ENCODE assay signal across 10 cellular contexts in the genomic region with DNA sequence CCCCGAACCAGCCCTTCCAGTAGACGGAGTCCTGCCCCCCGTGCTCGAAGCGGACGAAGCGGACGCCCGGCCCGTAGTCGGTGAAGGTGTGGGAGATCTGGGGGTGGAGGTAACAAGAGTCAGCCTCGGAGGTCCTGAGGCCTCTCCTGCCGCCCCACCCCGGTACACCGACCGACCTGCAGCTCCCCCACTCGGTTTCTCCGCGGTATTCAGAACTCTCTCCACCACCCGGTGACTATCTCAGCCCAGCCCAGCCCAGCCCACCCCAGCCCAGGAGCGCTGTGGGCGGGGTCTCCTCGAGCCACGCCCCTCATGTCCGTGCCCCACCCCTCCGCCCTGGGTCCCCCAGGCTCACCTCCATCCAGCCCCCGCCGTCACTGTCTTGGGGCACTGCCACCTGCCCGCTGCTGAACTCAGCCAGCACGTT. TPM values are rescaled to one million over a fixed set of nuclear protein-coding genes. Genes with fewer than 3 reads are reported as not detected.
DNase-seq lines count a peak whose midpoint lies in the region; ATAC-seq, FAIRE-seq and TF ChIP-seq lines count a peak whose summit lies in the region.
"Had no signal": no experiment of that assay in that cellular context is flagged by ENCODE, and none has a peak within 500 bp of the region (broad histone marks: within the 10 kb centered on the region; RNA-seq: fewer than 3 reads in every experiment).

No MANE protein-coding gene starts in this region.

- BruUV-seq in HepG2 (replicated peaks; lab: Mats Ljungman, UMichigan) = no TSS peak

- peaks cover 19% of the 10 kb centered on the region for H3K27me3 ChIP-seq in astrocyte (ENCODE audit: insufficient read depth, low read length)
- no peaks in the 10 kb centered on the region for H3K27me3 ChIP-seq in HepG2 (ENCODE audit: control insufficient read depth in 1 of 2, insufficient read depth in 2 of 2, low read length in 2 of 2)
- H3K27me3 ChIP-seq in tibial nerve = peaks cover 0 to 11% of the 10 kb centered on the region in 2 donors
- no peaks in the 10 kb centered on the region for H3K27me3 ChIP-seq in ovary

- CTCF ChIA-PET in HepG2 (lab: Yijun Ruan, JAX; ENCODE audit: low intra/inter-chr PET ratio, low total read pairs) = no interaction called here

- no peaks in the 10 kb centered on the region for H3K79me2 ChIP-seq in astrocyte (ENCODE audit: insufficient read depth, low read length)
- H3K79me2 ChIP-seq in HepG2 (ENCODE audit: insufficient read depth, low read length) = peaks cover 20% of the 10 kb centered on the region

- TF ChIP-seq EP300 in HepG2 (IDR thresholded peaks at IDR 0.05; ENCODE audit: low read depth in 2 of 2, low read length in 2 of 2) = no peak
- TF ChIP-seq EP300 in HepG2 (CRISPR knock-in tag; IDR thresholded peaks at IDR 0.05; ENCODE audit: borderline replicate concordance) = no peak
- no peak for TF ChIP-seq EP300 in tibial nerve (IDR thresholded peaks at IDR 0.05)
- TF ChIP-seq EP300 in ovary (IDR thresholded peaks at IDR 0.05) = no peak

- in situ Hi-C loops in HepG2 (cut with HindIII; ENCODE audit: extremely low pct_ligation_motif_present, low pct_unique_long_range_greater_than_20kb) = loop anchor here (10.0 to 25.0 kb wide), 2 partner anchors 404 to 611 kb away; a partner anchor contains a TSS

- ATAC-seq in HepG2 = no peak
- ATAC-seq in HG03457 (IDR thresholded peaks at IDR 0.05; ENCODE audit: unreplicated experiment) = no peak
- ATAC-seq in GM18858 (IDR thresholded peaks at IDR 0.05; ENCODE audit: unreplicated experiment) = no peak

- no peaks in the 10 kb centered on the region for H3K36me3 Mint-ChIP-seq in astrocyte (ENCODE audit: low read depth, unreplicated experiment)

- H3K9me3 Mint-ChIP-seq in astrocyte (ENCODE audit: unreplicated experiment) = no peaks in the 10 kb centered on the region

- no peak for TF ChIP-seq RAD21 in HepG2 (CRISPR knock-in tag; IDR thresholded peaks at IDR 0.05)

- H3K9me3 ChIP-seq in astrocyte (ENCODE audit: insufficient read depth, low read depth, low read length) (no peaks in the 10 kb centered on the region), HepG2 (ENCODE audit: low read length) (no peaks in the 10 kb centered on the region), tibial nerve (no peaks in the 10 kb centered on the region), ovary (no peaks in the 10 kb centered on the region)

- H4K20me1 ChIP-seq in astrocyte (ENCODE audit: insufficient read depth, low read length) (peaks cover 5% of the 10 kb centered on the region), HepG2 (ENCODE audit: insufficient read depth, low read length) (peaks cover 11% of the 10 kb centered on the region)

- TF ChIP-seq CTCF in astrocyte (IDR thresholded peaks at IDR 0.05; ENCODE audit: insufficient read depth, low read depth, low read length) = no peak
- TF ChIP-seq CTCF in HepG2 (CRISPR knock-in tag; IDR thresholded peaks at IDR 0.05) = no peak
- peak in 1 of 5 experiments; percentile 5 for TF ChIP-seq CTCF in tibial nerve (IDR thresholded peaks at IDR 0.05)
- TF ChIP-seq CTCF in ovary (IDR thresholded peaks at IDR 0.05) = no peak

- 88% methylated on average over 22 of the region's 30 CpGs for WGBS in HepG2 (ENCODE audit: low lambda C conversion rate)
- 11 to 17% methylated on average over 12 to 30 of the region's 30 CpGs for WGBS in tibial nerve, 2 donors
- 5 to 8% (median 5%) methylated on average over 24 to 30 of the region's 30 CpGs for WGBS in ovary, 3 donors

- H3K36me3 ChIP-seq in astrocyte (ENCODE audit: insufficient read depth, low read length) (no peaks in the 10 kb centered on the region), HepG2 (replicated peaks in 1 of 2; ENCODE audit: control insufficient read depth in 1 of 2, insufficient read depth in 2 of 2, low read length in 2 of 2) (peaks cover 0 to 2% of the 10 kb centered on the region in 2 experiments; a peak in 1 of 5 replicates), tibial nerve (no peaks in the 10 kb centered on the region), ovary (no peaks in the 10 kb centered on the region)

- intact Hi-C loops in HepG2 (cut with micrococcal nuclease; ENCODE audit: unreplicated experiment) = no loop called here
- intact Hi-C loops in ovary (cut with DNase I) = loop anchor here in 2 of 4 donors (5.0 kb wide), 2 partner anchors 406 to 606 kb away; no protein-coding TSS in a partner anchor

- POLR2A ChIA-PET in HepG2 (lab: Yijun Ruan, JAX) = no interaction called here

- H3K4me1 ChIP-seq in astrocyte (ENCODE audit: insufficient read depth, low read length) (peaks cover 5% of the 10 kb centered on the region), HepG2 (ENCODE audit: insufficient read depth, low read length) (peaks cover 63% of the 10 kb centered on the region), tibial nerve (peaks cover 0 to 67% (median 31%) of the 10 kb centered on the region in 4 donors), ovary (ENCODE audit: insufficient read depth) (no peaks in the 10 kb centered on the region)

- H3K4me3 Mint-ChIP-seq in astrocyte (ENCODE audit: unreplicated experiment) = no peak overlapping the region

- TF ChIP-seq POLR2A in HepG2 (IDR thresholded peaks at IDR 0.05; ENCODE audit: insufficient read depth in 1 of 2, low read depth in 2 of 2, low read length in 2 of 2) (no peak), tibial nerve (IDR thresholded peaks at IDR 0.05) (no peak), ovary (IDR thresholded peaks at IDR 0.05) (no peak)

- H3K27ac ChIP-seq in astrocyte (ENCODE audit: low read depth, low read length) (no peak overlapping the region), HepG2 (ENCODE audit: extremely low read length, insufficient read depth, low read length) (peak overlapping the region; percentile 59), tibial nerve (peak overlapping the region; percentile 54 to 93 (median 76)), ovary (no peak overlapping the region)

- H3K27me3 Mint-ChIP-seq in astrocyte (ENCODE audit: low read depth, unreplicated experiment) = peaks cover 13% of the 10 kb centered on the region

- peaks cover 3% of the 10 kb centered on the region for H3K4me1 Mint-ChIP-seq in astrocyte (ENCODE audit: low read depth, unreplicated experiment)

- FAIRE-seq in astrocyte (lab: Jason Lieb, UNC) = no peak
- FAIRE-seq in HepG2 (lab: Jason Lieb, UNC) = no peak

- H3K4me3 ChIP-seq in astrocyte (ENCODE audit: insufficient read depth, low read depth, low read length) = no peak overlapping the region
- no peak overlapping the region for H3K4me3 ChIP-seq in HepG2 (replicated peaks in 1 of 3; ENCODE audit: insufficient read depth in 1 of 3, low read depth in 2 of 3, low read length in 3 of 3)
- H3K4me3 ChIP-seq in tibial nerve = peak overlapping the region in 2 of 4 donors; percentile 6
- H3K4me3 ChIP-seq in ovary = no peak overlapping the region
- H3K4me3 ChIP-seq: skin epidermis had no signal

- DNase-seq in activated CD4-positive, alpha-beta T cell treated with anti-CD3 and anti-CD28 coated beads for 48 hours = peak; percentile 60
- DNase-seq in activated CD4-positive, alpha-beta T cell treated with anti-CD3 and anti-CD28 coated beads for 1 hour = no peak
- DNase-seq in astrocyte (ENCODE audit: low read depth) (no peak), HepG2 (ENCODE audit: low spot score) (no peak), tibial nerve (ENCODE audit: low spot score in 2 of 2) (no peak), ovary (no peak)
- DNase-seq: NCI-H1105 had no signal

- H3K4me2 ChIP-seq in astrocyte (ENCODE audit: low read length) (peak overlapping the region; percentile 15), HepG2 (ENCODE audit: low read depth, low read length) (peak overlapping the region; percentile 49; the same call in 1 of the 2 replicates)

- H2AFZ ChIP-seq in astrocyte (ENCODE audit: low read depth, low read length) (no peak overlapping the region), HepG2 (ENCODE audit: low read length) (no peak overlapping the region)

- H3K9ac ChIP-seq in astrocyte (ENCODE audit: low read length) = no peak overlapping the region
- H3K9ac ChIP-seq in HepG2 (ENCODE audit: insufficient read depth, low read depth, low read length) = 0 out of 2 replicates have a peak overlapping the region, but pooled peaks have one; percentile 8

- H3K27ac Mint-ChIP-seq in astrocyte (ENCODE audit: unreplicated experiment) = no peak overlapping the region

RNA-seq across cellular contexts. Expression of a gene that starts 5.5 kb away (rescaled TPM):
- total RNA-seq in astrocyte (54.9 and 64.0 TPM in 2 replicates), HepG2 (2016; rRNA removed; fragmentation: Illumina TruSeq; extraction: Trizol) (112 and 118 TPM in 2 replicates), tibial nerve (10 to 100 TPM in 3 of 4 donors, 1 to 10 TPM in 1; 7.5 to 21.0 (median 15.6) TPM), ovary (10 to 100 TPM in 1 of 7 donors, 1 to 10 TPM in 6; 1.3 to 17.6 (median 3.1) TPM)
- 24.1 and 26.6 TPM in 2 replicates for total RNA-seq in HepG2 (2016; cell fraction: cytosol; rRNA removed; fragmentation: Illumina TruSeq; extraction: Trizol; ENCODE audit: low read depth)
- 117 and 122 TPM in 2 replicates for total RNA-seq in HepG2 (2016; cell fraction: insoluble cytoplasmic fraction; rRNA removed; fragmentation: Illumina TruSeq; extraction: Trizol)
- 42.0 and 46.9 TPM in 2 replicates for total RNA-seq in HepG2 (2016; cell fraction: membrane; rRNA removed; fragmentation: Illumina TruSeq; extraction: Trizol)
- 44.1 and 50.6 TPM in 2 replicates for total RNA-seq in HepG2 (2016; cell fraction: nucleus; rRNA removed; fragmentation: Illumina TruSeq; extraction: Trizol)
- polyA plus RNA-seq in HepG2 (2011; rRNA removed) (79.1 and 79.3 TPM in 2 replicates), ovary (1 to 10 TPM in 1 of 2 donors, under 1 TPM in 1; 0.50 to 1.5 TPM)
- 111 and 159 TPM in 2 replicates for polyA plus RNA-seq in HepG2 (2011; cell fraction: cytosol; rRNA removed)
- polyA plus RNA-seq in HepG2 (2011; cell fraction: nucleus; rRNA removed) = 117 and 119 TPM in 2 replicates
- polyA plus RNA-seq in HepG2 (2012) = 56.3 and 79.3 TPM in 2 replicates
- polyA plus RNA-seq in HepG2 (2016; cell fraction: cytosol; fragmentation: Illumina TruSeq; extraction: Trizol; ENCODE audit: low read depth) = 32.5 and 36.0 TPM in 2 replicates
- 190 and 198 TPM in 2 replicates for polyA plus RNA-seq in HepG2 (2016; cell fraction: insoluble cytoplasmic fraction; fragmentation: Illumina TruSeq; extraction: Trizol; ENCODE audit: low read depth)
- polyA plus RNA-seq in HepG2 (2016; cell fraction: membrane; fragmentation: Illumina TruSeq; extraction: Trizol; ENCODE audit: low read depth) = 55.6 and 59.6 TPM in 2 replicates
- polyA plus RNA-seq in HepG2 (2016; cell fraction: nucleus; fragmentation: Illumina TruSeq; extraction: Trizol; ENCODE audit: insufficient read depth, low read depth) = 151 and 157 TPM in 2 replicates
- 7.8 and 69.7 TPM in 2 replicates for polyA minus RNA-seq in HepG2 (2011; rRNA and poly(A)+ RNA removed; ENCODE audit: low replicate concordance)
- polyA minus RNA-seq in HepG2 (2011; cell fraction: cytosol; rRNA and poly(A)+ RNA removed) = 28.6 and 33.3 TPM in 2 replicates
- polyA minus RNA-seq in HepG2 (2011; cell fraction: nucleus; rRNA and poly(A)+ RNA removed) = 16.7 and 18.5 TPM in 2 replicates

RNA-seq across cellular contexts. Expression of a gene that starts 5.9 kb away (rescaled TPM):
- 31.6 and 34.4 TPM in 2 replicates for total RNA-seq in astrocyte
- total RNA-seq in HepG2 (2016; rRNA removed; fragmentation: Illumina TruSeq; extraction: Trizol) = 13.4 and 22.4 TPM in 2 replicates
- 8.3 and 9.2 TPM in 2 replicates for total RNA-seq in HepG2 (2016; cell fraction: cytosol; rRNA removed; fragmentation: Illumina TruSeq; extraction: Trizol; ENCODE audit: low read depth)
- 13.9 and 21.3 TPM in 2 replicates for total RNA-seq in HepG2 (2016; cell fraction: insoluble cytoplasmic fraction; rRNA removed; fragmentation: Illumina TruSeq; extraction: Trizol)
- total RNA-seq in HepG2 (2016; cell fraction: membrane; rRNA removed; fragmentation: Illumina TruSeq; extraction: Trizol) = 11.8 and 12.2 TPM in 2 replicates
- 27.2 and 30.0 TPM in 2 replicates for total RNA-seq in HepG2 (2016; cell fraction: nucleus; rRNA removed; fragmentation: Illumina TruSeq; extraction: Trizol)
- 27.9 and 31.2 TPM in 2 replicates for polyA plus RNA-seq in HepG2 (2011; rRNA removed)
- 15.5 and 22.9 TPM in 2 replicates for polyA plus RNA-seq in HepG2 (2011; cell fraction: cytosol; rRNA removed)
- 216 and 281 TPM in 2 replicates for polyA plus RNA-seq in HepG2 (2011; cell fraction: nucleus; rRNA removed)
- polyA plus RNA-seq in HepG2 (2012) = 14.5 and 21.6 TPM in 2 replicates
- polyA plus RNA-seq in HepG2 (2016; cell fraction: cytosol; fragmentation: Illumina TruSeq; extraction: Trizol; ENCODE audit: low read depth) = 6.4 and 7.6 TPM in 2 replicates
- 16.6 and 20.5 TPM in 2 replicates for polyA plus RNA-seq in HepG2 (2016; cell fraction: insoluble cytoplasmic fraction; fragmentation: Illumina TruSeq; extraction: Trizol; ENCODE audit: low read depth)
- 10.7 and 11.0 TPM in 2 replicates for polyA plus RNA-seq in HepG2 (2016; cell fraction: membrane; fragmentation: Illumina TruSeq; extraction: Trizol; ENCODE audit: low read depth)
- polyA plus RNA-seq in HepG2 (2016; cell fraction: nucleus; fragmentation: Illumina TruSeq; extraction: Trizol; ENCODE audit: insufficient read depth, low read depth) = 63.3 and 73.9 TPM in 2 replicates
- 6.4 and 37.9 TPM in 2 replicates for polyA minus RNA-seq in HepG2 (2011; rRNA and poly(A)+ RNA removed; ENCODE audit: low replicate concordance)
- polyA minus RNA-seq in HepG2 (2011; cell fraction: cytosol; rRNA and poly(A)+ RNA removed) = 5.6 and 11.0 TPM in 2 replicates
- 63.7 and 77.4 TPM in 2 replicates for polyA minus RNA-seq in HepG2 (2011; cell fraction: nucleus; rRNA and poly(A)+ RNA removed)
- total RNA-seq in tibial nerve = 10 to 100 TPM; 24.1 to 59.4 (median 35.7) TPM
- total RNA-seq in ovary = 10 to 100 TPM; 15.0 to 20.8 (median 17.5) TPM
- polyA plus RNA-seq in ovary = 10 to 100 TPM in 1 of 2 donors, 1 to 10 TPM in 1; 4.2 to 20.8 TPM

RNA-seq across cellular contexts. Expression of a gene that starts 15.3 kb away (rescaled TPM):
- 9.7 and 9.8 TPM in 2 replicates for total RNA-seq in astrocyte
- total RNA-seq in HepG2 (2016; rRNA removed; fragmentation: Illumina TruSeq; extraction: Trizol) = 10.0 and 10.7 TPM in 2 replicates
- 21.0 and 25.0 TPM in 2 replicates for total RNA-seq in HepG2 (2016; cell fraction: cytosol; rRNA removed; fragmentation: Illumina TruSeq; extraction: Trizol; ENCODE audit: low read depth)
- total RNA-seq in HepG2 (2016; cell fraction: insoluble cytoplasmic fraction; rRNA removed; fragmentation: Illumina TruSeq; extraction: Trizol) = 8.7 and 9.5 TPM in 2 replicates
- 20.2 and 24.8 TPM in 2 replicates for total RNA-seq in HepG2 (2016; cell fraction: membrane; rRNA removed; fragmentation: Illumina TruSeq; extraction: Trizol)
- total RNA-seq in HepG2 (2016; cell fraction: nucleus; rRNA removed; fragmentation: Illumina TruSeq; extraction: Trizol) = 4.0 and 5.2 TPM in 2 replicates
- polyA plus RNA-seq in HepG2 (2011; rRNA removed) = 8.0 and 8.1 TPM in 2 replicates
- polyA plus RNA-seq in HepG2 (2011; cell fraction: cytosol; rRNA removed) = 7.1 and 10.5 TPM in 2 replicates
- polyA plus RNA-seq in HepG2 (2011; cell fraction: nucleus; rRNA removed) = 3.5 and 4.5 TPM in 2 replicates
- 2.1 and 2.9 TPM in 2 replicates for polyA plus RNA-seq in HepG2 (2012)
- 34.0 and 38.4 TPM in 2 replicates for polyA plus RNA-seq in HepG2 (2016; cell fraction: cytosol; fragmentation: Illumina TruSeq; extraction: Trizol; ENCODE audit: low read depth)
- 11.8 and 12.6 TPM in 2 replicates for polyA plus RNA-seq in HepG2 (2016; cell fraction: insoluble cytoplasmic fraction; fragmentation: Illumina TruSeq; extraction: Trizol; ENCODE audit: low read depth)
- 23.7 and 27.8 TPM in 2 replicates for polyA plus RNA-seq in HepG2 (2016; cell fraction: membrane; fragmentation: Illumina TruSeq; extraction: Trizol; ENCODE audit: low read depth)
- polyA plus RNA-seq in HepG2 (2016; cell fraction: nucleus; fragmentation: Illumina TruSeq; extraction: Trizol; ENCODE audit: insufficient read depth, low read depth) = 9.0 and 9.5 TPM in 2 replicates
- polyA minus RNA-seq in HepG2 (2011; rRNA and poly(A)+ RNA removed; ENCODE audit: low replicate concordance) = 3.3 and 10.2 TPM in 2 replicates
- 2.5 and 3.6 TPM in 2 replicates for polyA minus RNA-seq in HepG2 (2011; cell fraction: cytosol; rRNA and poly(A)+ RNA removed)
- polyA minus RNA-seq in HepG2 (2011; cell fraction: nucleus; rRNA and poly(A)+ RNA removed) = 0.64 and 1.1 TPM in 2 replicates
- total RNA-seq in tibial nerve = 10 to 100 TPM in 3 of 4 donors, 1 to 10 TPM in 1; 9.6 to 18.2 (median 13.8) TPM
- 10 to 100 TPM in 1 of 7 donors, 1 to 10 TPM in 6; 5.2 to 11.8 (median 6.3) TPM for total RNA-seq in ovary
- polyA plus RNA-seq in ovary = 1 to 10 TPM; 3.0 to 7.3 TPM

RNA-seq across cellular contexts. Expression of a gene that starts 32.2 kb away (rescaled TPM):
- total RNA-seq in astrocyte (29.3 and 30.1 TPM in 2 replicates), HepG2 (2016; rRNA removed; fragmentation: Illumina TruSeq; extraction: Trizol) (37.6 and 53.8 TPM in 2 replicates), tibial nerve (10 to 100 TPM; 28.2 to 56.1 (median 32.3) TPM), ovary (10 to 100 TPM; 21.1 to 35.9 (median 27.8) TPM)
- total RNA-seq in HepG2 (2016; cell fraction: cytosol; rRNA removed; fragmentation: Illumina TruSeq; extraction: Trizol; ENCODE audit: low read depth) = 164 and 195 TPM in 2 replicates
- total RNA-seq in HepG2 (2016; cell fraction: insoluble cytoplasmic fraction; rRNA removed; fragmentation: Illumina TruSeq; extraction: Trizol) = 34.8 and 55.0 TPM in 2 replicates
- 127 and 152 TPM in 2 replicates for total RNA-seq in HepG2 (2016; cell fraction: membrane; rRNA removed; fragmentation: Illumina TruSeq; extraction: Trizol)
- 28.6 and 32.6 TPM in 2 replicates for total RNA-seq in HepG2 (2016; cell fraction: nucleus; rRNA removed; fragmentation: Illumina TruSeq; extraction: Trizol)
- polyA plus RNA-seq in HepG2 (2011; rRNA removed) (51.8 and 53.0 TPM in 2 replicates), ovary (10 to 100 TPM; 13.0 to 34.6 TPM)
- 56.2 and 86.8 TPM in 2 replicates for polyA plus RNA-seq in HepG2 (2011; cell fraction: cytosol; rRNA removed)
- 69.0 and 73.0 TPM in 2 replicates for polyA plus RNA-seq in HepG2 (2011; cell fraction: nucleus; rRNA removed)
- polyA plus RNA-seq in HepG2 (2012) = 33.6 and 38.0 TPM in 2 replicates
- polyA plus RNA-seq in HepG2 (2016; cell fraction: cytosol; fragmentation: Illumina TruSeq; extraction: Trizol; ENCODE audit: low read depth) = 231 and 260 TPM in 2 replicates
- polyA plus RNA-seq in HepG2 (2016; cell fraction: insoluble cytoplasmic fraction; fragmentation: Illumina TruSeq; extraction: Trizol; ENCODE audit: low read depth) = 43.5 and 51.8 TPM in 2 replicates
- polyA plus RNA-seq in HepG2 (2016; cell fraction: membrane; fragmentation: Illumina TruSeq; extraction: Trizol; ENCODE audit: low read depth) = 147 and 163 TPM in 2 replicates
- 60.5 and 63.4 TPM in 2 replicates for polyA plus RNA-seq in HepG2 (2016; cell fraction: nucleus; fragmentation: Illumina TruSeq; extraction: Trizol; ENCODE audit: insufficient read depth, low read depth)
- 65.7 and 126 TPM in 2 replicates for polyA minus RNA-seq in HepG2 (2011; rRNA and poly(A)+ RNA removed; ENCODE audit: low replicate concordance)
- 20.8 and 24.6 TPM in 2 replicates for polyA minus RNA-seq in HepG2 (2011; cell fraction: cytosol; rRNA and poly(A)+ RNA removed)
- 15.5 and 18.3 TPM in 2 replicates for polyA minus RNA-seq in HepG2 (2011; cell fraction: nucleus; rRNA and poly(A)+ RNA removed)

RNA-seq across cellular contexts. Expression of a gene that starts 42.8 kb away (rescaled TPM):
- total RNA-seq in astrocyte (0.79 and 1.7 TPM in 2 replicates), HepG2 (2016; rRNA removed; fragmentation: Illumina TruSeq; extraction: Trizol) (0.02 TPM in 1 of 2 replicates, not detected in the other), tibial nerve (1 to 10 TPM in 1 of 4 donors, under 1 TPM in 2, not detected in 1; under 0.01 to 1.2 (median 0.20) TPM), ovary (under 1 TPM in 5 of 7 donors, not detected in 2; under 0.01 to 0.33 (median 0.05) TPM)
- not detected in 2 replicates for total RNA-seq in HepG2 (2016; cell fraction: cytosol; rRNA removed; fragmentation: Illumina TruSeq; extraction: Trizol; ENCODE audit: low read depth)
- 0.02 TPM in 1 of 2 replicates, not detected in the other for total RNA-seq in HepG2 (2016; cell fraction: insoluble cytoplasmic fraction; rRNA removed; fragmentation: Illumina TruSeq; extraction: Trizol)
- total RNA-seq in HepG2 (2016; cell fraction: membrane; rRNA removed; fragmentation: Illumina TruSeq; extraction: Trizol) = not detected in 2 replicates
- not detected in 2 replicates for total RNA-seq in HepG2 (2016; cell fraction: nucleus; rRNA removed; fragmentation: Illumina TruSeq; extraction: Trizol)
- polyA plus RNA-seq in HepG2 (2011; rRNA removed) (not detected in 2 replicates), ovary (under 1 TPM; 0.01 to 0.12 TPM)
- under 0.01 TPM in 1 of 2 replicates, not detected in the other for polyA plus RNA-seq in HepG2 (2011; cell fraction: cytosol; rRNA removed)
- polyA plus RNA-seq in HepG2 (2011; cell fraction: nucleus; rRNA removed) = not detected in 2 replicates
- polyA plus RNA-seq in HepG2 (2012) = not detected in 2 replicates
- polyA plus RNA-seq in HepG2 (2016; cell fraction: cytosol; fragmentation: Illumina TruSeq; extraction: Trizol; ENCODE audit: low read depth) = not detected in 2 replicates
- polyA plus RNA-seq in HepG2 (2016; cell fraction: insoluble cytoplasmic fraction; fragmentation: Illumina TruSeq; extraction: Trizol; ENCODE audit: low read depth) = not detected in 2 replicates
- polyA plus RNA-seq in HepG2 (2016; cell fraction: membrane; fragmentation: Illumina TruSeq; extraction: Trizol; ENCODE audit: low read depth) = not detected in 2 replicates
- polyA plus RNA-seq in HepG2 (2016; cell fraction: nucleus; fragmentation: Illumina TruSeq; extraction: Trizol; ENCODE audit: insufficient read depth, low read depth) = 0.05 TPM in 1 of 2 replicates, not detected in the other
- polyA minus RNA-seq in HepG2 (2011; rRNA and poly(A)+ RNA removed; ENCODE audit: low replicate concordance) = 0.09 and 0.10 TPM in 2 replicates
- polyA minus RNA-seq in HepG2 (2011; cell fraction: cytosol; rRNA and poly(A)+ RNA removed) = not detected in 2 replicates
- not detected in 2 replicates for polyA minus RNA-seq in HepG2 (2011; cell fraction: nucleus; rRNA and poly(A)+ RNA removed)

Comparison
In these comparisons a context has a peak if more than half of its experiments do, and no peak if none do; other contexts are left out.
1. H3K27ac ChIP-seq: peak in HepG2 (single experiment) and tibial nerve (4 of 4); none in astrocyte (single experiment) and ovary (0 of 2).